8 cellular contexts compared by ENCODE assay signal in the genomic region with DNA sequence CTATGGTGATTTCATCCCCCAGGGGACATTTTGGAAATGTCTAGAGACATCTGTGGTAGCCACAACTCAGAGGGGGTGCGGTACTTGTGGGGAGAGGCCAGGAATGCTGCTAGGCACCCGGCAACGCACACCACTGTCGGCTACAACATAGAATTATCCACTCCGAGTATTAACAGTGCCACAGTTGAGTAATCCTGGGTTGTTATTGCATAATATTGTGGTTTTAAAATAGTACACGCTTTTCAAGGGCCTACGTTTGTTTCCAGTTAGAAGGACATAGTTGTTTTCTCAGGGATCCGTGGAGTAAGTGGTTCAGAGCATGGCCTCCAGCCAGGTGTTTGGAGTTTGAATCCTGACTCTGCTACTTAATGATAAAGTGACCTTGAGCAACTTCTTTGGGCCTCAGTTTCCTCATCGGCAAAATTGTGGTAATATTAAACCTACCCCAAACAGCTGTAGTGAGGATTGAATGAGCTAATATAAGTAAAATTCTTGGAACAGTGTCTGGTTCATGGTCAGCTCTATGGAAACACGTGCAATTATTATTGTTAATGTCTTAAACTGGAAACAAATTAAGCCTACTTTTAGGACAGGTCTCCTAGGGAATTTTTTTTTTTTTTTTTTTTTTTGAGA. TPM values are rescaled to one million over a fixed set of nuclear protein-coding genes. Genes with fewer than 3 reads are reported as not detected.
DNase-seq lines count a peak whose midpoint lies in the region; FAIRE-seq and TF ChIP-seq lines count a peak whose summit lies in the region.

No MANE protein-coding gene starts in this region.

- in situ Hi-C loops in ACHN (cut with HindIII; ENCODE audit: low pct_ligation_motif_present, low pct_unique_long_range_greater_than_20kb, low sequenced_read_pairs): no loop called here

- CTCF ChIA-PET in HEK293 (lab: Yijun Ruan, JAX): interaction anchor here (0.7 to 1.2 kb wide), 2 partner anchors 11 to 76 kb away, joined by 3 read pairs; no protein-coding TSS in a partner anchor

- TF ChIP-seq POLR2A in sigmoid colon (IDR thresholded peaks at IDR 0.05) (no peak), erythroblast (IDR thresholded peaks at IDR 0.05; ENCODE audit: low read length) (no peak)

- H3K4me3 ChIP-seq in HEK293 (ENCODE audit: low read depth, low read length) (no peak overlapping the region), fibroblast of villous mesenchyme (ENCODE audit: low read depth, low read length) (no peak overlapping the region), sigmoid colon (peak overlapping the region in 1 of 4 donors; percentile 2)

- 38 to 71% methylated on average over 10 of the region's 10 CpGs for WGBS in sigmoid colon, 2 donors

- intact Hi-C loops in sigmoid colon (cut with DNase I): loop anchor here (1.0 to 2.0 kb wide), 2 partner anchors 26 to 96 kb away; a partner anchor contains a TSS
- intact Hi-C loops in activated CD4-positive, alpha-beta T cell treated with anti-CD3 and anti-CD28 coated beads, Interleukin-2, amount 10 ng/mL, durations not matched to agents 24 days and 14 days (cut with micrococcal nuclease): no loop called here

- FAIRE-seq in RCC 7860 (lab: Jason Lieb, UNC) (peak; percentile 89), D721Med (lab: Jason Lieb, UNC) (no peak)

- DNase-seq in ACHN: peak; percentile 96
- peak; percentile 91 for DNase-seq in RCC 7860 (ENCODE audit: low spot score)
- peak; percentile 99 for DNase-seq in fibroblast of villous mesenchyme (ENCODE audit: low read depth)
- peak; percentile 95 for DNase-seq in sigmoid colon
- no peak for DNase-seq in D721Med (ENCODE audit: insufficient read length, low spot score)
- no peak for DNase-seq in erythroblast (lab: John Stamatoyannopoulos, UW)
- no peak for DNase-seq in activated CD4-positive, alpha-beta T cell treated with anti-CD3 and anti-CD28 coated beads, Interleukin-2, amount 10 ng/mL, durations not matched to agents 24 days and 14 days

- peaks cover 14% of the 10 kb centered on the region for H3K4me1 ChIP-seq in HEK293 (ENCODE audit: control insufficient read depth, insufficient read depth, low read length)
- H3K4me1 ChIP-seq in sigmoid colon: peaks cover 0 to 27% (median 19%) of the 10 kb centered on the region in 4 donors

- TF ChIP-seq EP300 in sigmoid colon (IDR thresholded peaks at IDR 0.05): peak; percentile 56 to 92 (median 72)

- no peaks in the 10 kb centered on the region for H3K27me3 ChIP-seq in sigmoid colon

- H3K9me3 Mint-ChIP-seq in activated CD4-positive, alpha-beta T cell treated with anti-CD3 and anti-CD28 coated beads, Interleukin-2, amount 10 ng/mL, durations not matched to agents 24 days and 14 days: peaks cover 8% of the 10 kb centered on the region

- H3K4me3 Mint-ChIP-seq in activated CD4-positive, alpha-beta T cell treated with anti-CD3 and anti-CD28 coated beads, Interleukin-2, amount 10 ng/mL, durations not matched to agents 24 days and 14 days: no peak overlapping the region

- H3K27ac Mint-ChIP-seq in activated CD4-positive, alpha-beta T cell treated with anti-CD3 and anti-CD28 coated beads, Interleukin-2, amount 10 ng/mL, durations not matched to agents 24 days and 14 days: no peak overlapping the region

- peaks cover 5% of the 10 kb centered on the region for H3K4me1 Mint-ChIP-seq in activated CD4-positive, alpha-beta T cell treated with anti-CD3 and anti-CD28 coated beads, Interleukin-2, amount 10 ng/mL, durations not matched to agents 24 days and 14 days

- peaks cover 26% of the 10 kb centered on the region for H3K27me3 Mint-ChIP-seq in activated CD4-positive, alpha-beta T cell treated with anti-CD3 and anti-CD28 coated beads, Interleukin-2, amount 10 ng/mL, durations not matched to agents 24 days and 14 days

- no peaks in the 10 kb centered on the region for H3K36me3 ChIP-seq in HEK293 (ENCODE audit: control insufficient read depth in 2 of 2, insufficient read depth in 1 of 2, low read length in 2 of 2)
- no peaks in the 10 kb centered on the region for H3K36me3 ChIP-seq in sigmoid colon

- POLR2A ChIA-PET in HEK293 (lab: Yijun Ruan, JAX): no interaction called here

- peak overlapping the region; percentile 72 for H3K27ac ChIP-seq in HEK293 (ENCODE audit: extremely low read depth, low read depth, low read length)
- peak overlapping the region; percentile 71 to 86 (median 78) for H3K27ac ChIP-seq in sigmoid colon

- TF ChIP-seq CTCF in HEK293 (tag by site-specific recombination; IDR thresholded peaks at IDR 0.05) (no peak), fibroblast of villous mesenchyme (IDR thresholded peaks at IDR 0.05; ENCODE audit: insufficient read depth, low read depth, low read length) (no peak), sigmoid colon (IDR thresholded peaks at IDR 0.05) (no peak), D721Med (IDR thresholded peaks at IDR 0.05; ENCODE audit: insufficient read depth, missing control alignments) (no peak)

- no peaks in the 10 kb centered on the region for H3K9me3 ChIP-seq in HEK293 (ENCODE audit: control insufficient read depth, insufficient read depth, low read depth, low read length)
- peaks cover 0 to 5% (median 0%) of the 10 kb centered on the region in 4 donors for H3K9me3 ChIP-seq in sigmoid colon

- H3K36me3 Mint-ChIP-seq in activated CD4-positive, alpha-beta T cell treated with anti-CD3 and anti-CD28 coated beads, Interleukin-2, amount 10 ng/mL, durations not matched to agents 24 days and 14 days (ENCODE audit: low read depth): no peaks in the 10 kb centered on the region

TF ChIP-seq in HEK293, 187 proteins besides CTCF, POLR2A, EP300 and RAD21 (continues in another document):
- TF ChIP-seq ZNF211 (tag by site-specific recombination; IDR thresholded peaks at IDR 0.05; ENCODE audit: low read depth) (no peak), KLF8 (tag by site-specific recombination; IDR thresholded peaks at IDR 0.05) (0 out of 2 replicates have a peak, but pooled peaks have one; percentile 27), ZNF23 (tag by site-specific recombination; IDR thresholded peaks at IDR 0.05; ENCODE audit: borderline replicate concordance) (no peak)
- TF ChIP-seq, protein P1, sequence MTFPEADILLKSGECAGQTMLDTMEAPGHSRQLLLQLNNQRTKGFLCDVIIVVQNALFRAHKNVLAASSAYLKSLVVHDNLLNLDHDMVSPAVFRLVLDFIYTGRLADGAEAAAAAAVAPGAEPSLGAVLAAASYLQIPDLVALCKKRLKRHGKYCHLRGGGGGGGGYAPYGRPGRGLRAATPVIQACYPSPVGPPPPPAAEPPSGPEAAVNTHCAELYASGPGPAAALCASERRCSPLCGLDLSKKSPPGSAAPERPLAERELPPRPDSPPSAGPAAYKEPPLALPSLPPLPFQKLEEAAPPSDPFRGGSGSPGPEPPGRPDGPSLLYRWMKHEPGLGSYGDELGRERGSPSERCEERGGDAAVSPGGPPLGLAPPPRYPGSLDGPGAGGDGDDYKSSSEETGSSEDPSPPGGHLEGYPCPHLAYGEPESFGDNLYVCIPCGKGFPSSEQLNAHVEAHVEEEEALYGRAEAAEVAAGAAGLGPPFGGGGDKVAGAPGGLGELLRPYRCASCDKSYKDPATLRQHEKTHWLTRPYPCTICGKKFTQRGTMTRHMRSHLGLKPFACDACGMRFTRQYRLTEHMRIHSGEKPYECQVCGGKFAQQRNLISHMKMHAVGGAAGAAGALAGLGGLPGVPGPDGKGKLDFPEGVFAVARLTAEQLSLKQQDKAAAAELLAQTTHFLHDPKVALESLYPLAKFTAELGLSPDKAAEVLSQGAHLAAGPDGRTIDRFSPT (tag by site-specific recombination; IDR thresholded peaks at IDR 0.05): no peak
- TF ChIP-seq, protein P2, sequence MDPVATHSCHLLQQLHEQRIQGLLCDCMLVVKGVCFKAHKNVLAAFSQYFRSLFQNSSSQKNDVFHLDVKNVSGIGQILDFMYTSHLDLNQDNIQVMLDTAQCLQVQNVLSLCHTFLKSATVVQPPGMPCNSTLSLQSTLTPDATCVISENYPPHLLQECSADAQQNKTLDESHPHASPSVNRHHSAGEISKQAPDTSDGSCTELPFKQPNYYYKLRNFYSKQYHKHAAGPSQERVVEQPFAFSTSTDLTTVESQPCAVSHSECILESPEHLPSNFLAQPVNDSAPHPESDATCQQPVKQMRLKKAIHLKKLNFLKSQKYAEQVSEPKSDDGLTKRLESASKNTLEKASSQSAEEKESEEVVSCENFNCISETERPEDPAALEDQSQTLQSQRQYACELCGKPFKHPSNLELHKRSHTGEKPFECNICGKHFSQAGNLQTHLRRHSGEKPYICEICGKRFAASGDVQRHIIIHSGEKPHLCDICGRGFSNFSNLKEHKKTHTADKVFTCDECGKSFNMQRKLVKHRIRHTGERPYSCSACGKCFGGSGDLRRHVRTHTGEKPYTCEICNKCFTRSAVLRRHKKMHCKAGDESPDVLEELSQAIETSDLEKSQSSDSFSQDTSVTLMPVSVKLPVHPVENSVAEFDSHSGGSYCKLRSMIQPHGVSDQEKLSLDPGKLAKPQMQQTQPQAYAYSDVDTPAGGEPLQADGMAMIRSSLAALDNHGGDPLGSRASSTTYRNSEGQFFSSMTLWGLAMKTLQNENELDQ (tag by site-specific recombination; IDR thresholded peaks at IDR 0.05; ENCODE audit: low read depth): no peak
- TF ChIP-seq, protein P3, sequence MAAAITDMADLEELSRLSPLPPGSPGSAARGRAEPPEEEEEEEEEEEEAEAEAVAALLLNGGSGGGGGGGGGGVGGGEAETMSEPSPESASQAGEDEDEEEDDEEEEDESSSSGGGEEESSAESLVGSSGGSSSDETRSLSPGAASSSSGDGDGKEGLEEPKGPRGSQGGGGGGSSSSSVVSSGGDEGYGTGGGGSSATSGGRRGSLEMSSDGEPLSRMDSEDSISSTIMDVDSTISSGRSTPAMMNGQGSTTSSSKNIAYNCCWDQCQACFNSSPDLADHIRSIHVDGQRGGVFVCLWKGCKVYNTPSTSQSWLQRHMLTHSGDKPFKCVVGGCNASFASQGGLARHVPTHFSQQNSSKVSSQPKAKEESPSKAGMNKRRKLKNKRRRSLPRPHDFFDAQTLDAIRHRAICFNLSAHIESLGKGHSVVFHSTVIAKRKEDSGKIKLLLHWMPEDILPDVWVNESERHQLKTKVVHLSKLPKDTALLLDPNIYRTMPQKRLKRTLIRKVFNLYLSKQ (tag by site-specific recombination; IDR thresholded peaks at IDR 0.05; ENCODE audit: borderline replicate concordance): no peak

RNA-seq across cellular contexts. Expression of a gene that starts 24.5 kb away (rescaled TPM):
- total RNA-seq in fibroblast of villous mesenchyme: 4.7 and 16.1 TPM in 2 replicates
- total RNA-seq in sigmoid colon: 10 to 100 TPM; 21.9 to 30.1 (median 25.7) TPM
- polyA plus RNA-seq in sigmoid colon: 10 to 100 TPM; 13.5 to 17.4 (median 14.6) TPM
- 0.09 TPM in 1 of 2 replicates, not detected in the other for total RNA-seq in activated CD4-positive, alpha-beta T cell treated with anti-CD3 and anti-CD28 coated beads, Interleukin-2, amount 10 ng/mL, durations not matched to agents 24 days and 14 days

RNA-seq across cellular contexts. Expression of a gene that starts 25.1 kb away (rescaled TPM):
- not detected in 2 replicates for total RNA-seq in fibroblast of villous mesenchyme
- total RNA-seq in sigmoid colon: not detected
- polyA plus RNA-seq in sigmoid colon: not detected
- total RNA-seq in activated CD4-positive, alpha-beta T cell treated with anti-CD3 and anti-CD28 coated beads, Interleukin-2, amount 10 ng/mL, durations not matched to agents 24 days and 14 days: not detected in 2 replicates

RNA-seq across cellular contexts. Expression of a gene that starts 53.1 kb away (rescaled TPM):
- total RNA-seq in fibroblast of villous mesenchyme (not detected in 2 replicates), sigmoid colon (1 to 10 TPM; 2.6 to 3.9 (median 3.1) TPM)
- 1 to 10 TPM in 1 of 3 donors, not detected in 2; 1.5 TPM for polyA plus RNA-seq in sigmoid colon
- not detected in 2 replicates for total RNA-seq in activated CD4-positive, alpha-beta T cell treated with anti-CD3 and anti-CD28 coated beads, Interleukin-2, amount 10 ng/mL, durations not matched to agents 24 days and 14 days

Comparison
In these comparisons a context has a peak if more than half of its experiments do, and no peak if none do; other contexts are left out.
1. DNase-seq: peak in ACHN (single experiment), RCC 7860 (single experiment), fibroblast of villous mesenchyme (single experiment) and sigmoid colon (single experiment); none in D721Med (single experiment), erythroblast (0 of 2) and activated CD4-positive, alpha-beta T cell treated with anti-CD3 and anti-CD28 coated beads, Interleukin-2, amount 10 ng/mL, durations not matched to agents 24 days and 14 days (single experiment).